Comparison of ENCODE assay signal across 1 cellular context in genomic region chr5:83026930-83027687, GRCh38.
TF ChIP-seq lines count a peak whose summit lies in the region.

No MANE protein-coding gene starts in this region.

TF ChIP-seq in endothelial cell of umbilical vein, 7 proteins besides CTCF, POLR2A, EP300 and RAD21 (continued from another document):
- no peak for TF ChIP-seq JUN (IDR thresholded peaks at IDR 0.05; ENCODE audit: borderline replicate concordance, insufficient read depth, insufficient read length, low read depth)
- no peak for TF ChIP-seq FOS (IDR thresholded peaks at IDR 0.05; ENCODE audit: borderline replicate concordance, insufficient read depth, low read length)
- no peak for TF ChIP-seq GATA2 (IDR thresholded peaks at IDR 0.05; ENCODE audit: insufficient read depth, insufficient read length, low read depth, low read length)
- no peak for TF ChIP-seq EZH2 (IDR thresholded peaks at IDR 0.05; ENCODE audit: borderline replicate concordance, low read depth, low read length, severe bottlenecking)
- no peak for TF ChIP-seq POLR2AphosphoS5 (IDR thresholded peaks at IDR 0.05; ENCODE audit: insufficient read depth, low read depth, low read length)
- TF ChIP-seq MYC (IDR thresholded peaks at IDR 0.05; ENCODE audit: low read depth, low read length) = no peak
